Comparison of ENCODE assay signal across 25 cellular contexts in the genomic region with DNA sequence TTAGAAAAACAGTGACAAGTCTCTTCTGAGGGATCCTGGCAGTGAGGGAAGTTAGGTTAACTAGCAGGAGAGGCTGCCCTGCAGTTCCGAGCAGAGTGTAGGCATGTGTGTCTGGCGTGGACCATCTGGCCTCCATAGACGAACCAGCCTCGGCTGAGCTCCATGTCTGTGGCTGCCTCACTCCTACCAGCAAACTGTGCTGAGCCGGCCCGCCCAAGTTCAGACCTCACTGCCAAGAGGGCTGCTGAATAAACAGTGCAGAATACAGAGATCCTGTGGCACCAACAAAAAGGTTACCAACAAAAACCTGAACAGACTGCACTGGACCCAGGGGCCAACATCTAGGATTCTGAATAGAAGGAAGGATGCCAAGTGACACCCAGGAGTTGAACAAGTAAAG. TPM values are rescaled to one million over a fixed set of nuclear protein-coding genes. Genes with fewer than 3 reads are reported as not detected.
DNase-seq lines count a peak whose midpoint lies in the region; ATAC-seq and TF ChIP-seq lines count a peak whose summit lies in the region.
"Had no signal": no experiment of that assay in that cellular context is flagged by ENCODE, and none has a peak within 500 bp of the region (broad histone marks: within the 10 kb centered on the region; RNA-seq: fewer than 3 reads in every experiment).

No MANE protein-coding gene starts in this region.

- H3K9me3 Mint-ChIP-seq in CD8-positive, alpha-beta memory T cell: peaks cover 0 to 5% (median 0%) of the 10 kb centered on the region in 5 donors
- H3K9me3 Mint-ChIP-seq: central memory CD8-positive, alpha-beta T cell had no signal

- intact Hi-C loops in right lobe of liver (cut with DNase I): no loop called here
- intact Hi-C loops in stomach (cut with DNase I; ENCODE audit: low total_unique reads): no loop called here

- in situ Hi-C loops in GM23248 (cut with MboI): no loop called here

- POLR2A ChIA-PET in CD8-positive, alpha-beta memory T cell (lab: Charles Lee): no interaction called here

- H3F3A ChIP-seq in GM23248 (ENCODE audit: insufficient read depth): no peaks in the 10 kb centered on the region

- H3K27me3 ChIP-seq in GM23248 (replicated peaks; ENCODE audit: insufficient read depth) (no peaks in the 10 kb centered on the region), right lobe of liver (no peaks in the 10 kb centered on the region), stomach (no peaks in the 10 kb centered on the region)
- no peaks in the 10 kb centered on the region for H3K27me3 ChIP-seq in CD8-positive, alpha-beta memory T cell (ENCODE audit: insufficient read depth, low read length, poor library complexity, severe bottlenecking)
- H3K27me3 ChIP-seq: SJCRH30, spleen, thyroid gland had no signal

- H3K9me3 ChIP-seq in GM23248 (ENCODE audit: low read depth): no peaks in the 10 kb centered on the region
- H3K9me3 ChIP-seq in right lobe of liver: no peaks in the 10 kb centered on the region
- no peaks in the 10 kb centered on the region for H3K9me3 ChIP-seq in stomach
- no peaks in the 10 kb centered on the region for H3K9me3 ChIP-seq in CD8-positive, alpha-beta memory T cell (ENCODE audit: low read length)
- H3K9me3 ChIP-seq: SJCRH30, spleen, thyroid gland had no signal

- no peaks in the 10 kb centered on the region for H3K36me3 ChIP-seq in GM23248 (ENCODE audit: low read depth)
- no peaks in the 10 kb centered on the region for H3K36me3 ChIP-seq in right lobe of liver
- peaks cover 0 to 29% (median 22%) of the 10 kb centered on the region in 4 donors for H3K36me3 ChIP-seq in stomach
- no peaks in the 10 kb centered on the region for H3K36me3 ChIP-seq in CD8-positive, alpha-beta memory T cell (ENCODE audit: insufficient read depth, low read length)
- H3K36me3 ChIP-seq: SJCRH30, thyroid gland had no signal

- no peak for TF ChIP-seq POLR2A in right lobe of liver (IDR thresholded peaks at IDR 0.05)
- TF ChIP-seq POLR2A in stomach (IDR thresholded peaks at IDR 0.05): no peak

- no peak overlapping the region for H3K27ac ChIP-seq in GM23248
- H3K27ac ChIP-seq in caudate nucleus (ENCODE audit: low read depth, low read length): peak overlapping the region; percentile 20
- peak overlapping the region in 1 of 3 donors; percentile 24 for H3K27ac ChIP-seq in right lobe of liver
- peak overlapping the region in 4 of 5 donors; percentile 10 to 56 (median 38) for H3K27ac ChIP-seq in stomach
- H3K27ac ChIP-seq in CD8-positive, alpha-beta memory T cell (ENCODE audit: low read depth, low read length): no peak overlapping the region
- H3K27ac ChIP-seq: SJCRH30, spleen, thyroid gland had no signal

- no peak overlapping the region for H3K9ac ChIP-seq in GM23248

- TF ChIP-seq CTCF in right lobe of liver (IDR thresholded peaks at IDR 0.05) (no peak), stomach (IDR thresholded peaks at IDR 0.05) (no peak)

- H3K4me3 Mint-ChIP-seq in CD8-positive, alpha-beta memory T cell: peak overlapping the region in 1 of 7 donors; percentile 19
- H3K4me3 Mint-ChIP-seq: activated naive CD8-positive, alpha-beta T cell; activated T-helper 1 cell treated with anti-CD3 and anti-CD28 coated beads, Interleukin-12 subunit alpha, Interleukin-12 subunit beta, Interleukin-2, Interleukin-4 antibody, amounts not matched to agents 30 ng/mL and 10 ng/mL and 1 ng/mL, durations not matched to agents 14 hours and 24 hours and 36 hours; central memory CD8-positive, alpha-beta T cell had no signal

- no peak for TF ChIP-seq EP300 in stomach (IDR thresholded peaks at IDR 0.05)

- CTCF ChIA-PET in CD8-positive, alpha-beta memory T cell (lab: Charles Lee): no interaction called here

- H4K20me1 ChIP-seq in GM23248 (ENCODE audit: insufficient read depth): no peaks in the 10 kb centered on the region

- no peaks in the 10 kb centered on the region for H3K4me1 ChIP-seq in GM23248 (ENCODE audit: insufficient read depth)
- peaks cover 0 to 19% (median 3%) of the 10 kb centered on the region in 4 donors for H3K4me1 ChIP-seq in right lobe of liver
- peaks cover 7 to 16% (median 13%) of the 10 kb centered on the region in 4 donors for H3K4me1 ChIP-seq in stomach
- H3K4me1 ChIP-seq in CD8-positive, alpha-beta memory T cell (ENCODE audit: insufficient read depth, low read length): no peaks in the 10 kb centered on the region
- H3K4me1 ChIP-seq: SJCRH30 had no signal

- H3K36me3 Mint-ChIP-seq in CD8-positive, alpha-beta memory T cell: peaks cover 33 to 61% (median 36%) of the 10 kb centered on the region in 3 donors

- ATAC-seq in right lobe of liver: peak; percentile 90 to 98 (median 92)
- no peak for ATAC-seq in HG02759 (IDR thresholded peaks at IDR 0.05; ENCODE audit: unreplicated experiment)
- no peak for ATAC-seq in HG03039 (IDR thresholded peaks at IDR 0.05; ENCODE audit: unreplicated experiment)

- DNase-seq in GM23248 (peak; percentile 28), caudate nucleus (lab: John Stamatoyannopoulos, UW) (peak in 8 of 61 donors; percentile 4 to 36 (median 15)), right lobe of liver (peak; percentile 53 to 75 (median 66)), stomach (peak; percentile 52)
- no peak for DNase-seq in CD8-positive, alpha-beta memory T cell
- DNase-seq in activated naive CD4-positive, alpha-beta T cell treated with anti-CD3 and anti-CD28 coated beads, Interleukin-2, amount 50 U/mL, for 16 hours: no peak
- DNase-seq: activated CD4-positive, alpha-beta T cell treated with anti-CD3 and anti-CD28 coated beads for 48 hours; DND-41; foreskin melanocyte; KBM-7; MV-4-11; NCI-H1694; NCI-H748 treated with DMSO at 0.1 percent for 48 hours; OCI-M1; SJCRH30; spleen; stimulated activated CD4-positive, alpha-beta T cell treated with anti-CD3 and anti-CD28 coated beads, Interleukin-4, amount 100 ng/mL, for 1 hour; stimulated activated naive CD4-positive, alpha-beta T cell; T-helper 1 cell had no signal

- no peaks in the 10 kb centered on the region for H3K27me3 Mint-ChIP-seq in CD8-positive, alpha-beta memory T cell
- H3K27me3 Mint-ChIP-seq: activated naive CD8-positive, alpha-beta T cell; central memory CD8-positive, alpha-beta T cell had no signal

- H3K4me3 ChIP-seq in GM23248: no peak overlapping the region
- H3K4me3 ChIP-seq in right lobe of liver: no peak overlapping the region
- no peak overlapping the region for H3K4me3 ChIP-seq in stomach
- H3K4me3 ChIP-seq in CD8-positive, alpha-beta memory T cell (ENCODE audit: low read length): no peak overlapping the region
- H3K4me3 ChIP-seq: SJCRH30, spleen, thyroid gland had no signal

- no peak overlapping the region for H3K27ac Mint-ChIP-seq in CD8-positive, alpha-beta memory T cell
- H3K27ac Mint-ChIP-seq: activated naive CD8-positive, alpha-beta T cell; activated T-helper 1 cell treated with anti-CD3 and anti-CD28 coated beads, Interleukin-12 subunit alpha, Interleukin-12 subunit beta, Interleukin-2, Interleukin-4 antibody, amounts not matched to agents 30 ng/mL and 10 ng/mL and 1 ng/mL, durations not matched to agents 14 hours and 24 hours and 36 hours had no signal

- H3K9me2 ChIP-seq in GM23248 (ENCODE audit: insufficient read depth): no peaks in the 10 kb centered on the region

- no peak overlapping the region for H3K4me2 ChIP-seq in GM23248 (ENCODE audit: unreplicated experiment)

- no peaks in the 10 kb centered on the region for H3K79me2 ChIP-seq in GM23248 (ENCODE audit: insufficient read depth)

- H2AFZ ChIP-seq in GM23248: no peak overlapping the region

- WGBS in GM23248 (ENCODE audit: low coverage in 1 of 2, low lambda C conversion rate in 2 of 2, missing lambda C conversion rate in 2 of 2), 2 experiments: 31 to 44% methylated on average over 6 of the region's 6 CpGs
- WGBS in right lobe of liver (ENCODE audit: insufficient coverage, low coverage, low lambda C conversion rate, missing lambda C conversion rate): 59% methylated on average over 3 of the region's 6 CpGs
- 34 to 64% (median 38%) methylated on average over 6 of the region's 6 CpGs for WGBS in stomach, 5 donors

- peaks cover 0 to 5% (median 0%) of the 10 kb centered on the region in 3 donors for H3K4me1 Mint-ChIP-seq in CD8-positive, alpha-beta memory T cell
- H3K4me1 Mint-ChIP-seq: central memory CD8-positive, alpha-beta T cell had no signal

RNA-seq across cellular contexts. Expression of gene INO80C, which starts 27.3 kb away (rescaled TPM):
- 0.97 and 2.3 TPM in 2 replicates for total RNA-seq in GM23248 (2014; rRNA removed; shearing (Covaris generic))
- polyA plus RNA-seq in GM23248 (2016; fragmentation: Nextera tagmentation; extraction: Ambion mirVana) (9.0 and 9.4 TPM in 2 replicates), stomach (10 to 100 TPM; 29.6 to 66.7 (median 35.9) TPM)
- total RNA-seq in right lobe of liver (10 to 100 TPM in 3 of 6 experiments, 1 to 10 TPM in 3; 6.4 to 12.7 (median 9.7) TPM), stomach (10 to 100 TPM in 3 of 5 donors, 1 to 10 TPM in 1, not detected in 1; 8.7 to 54.3 (median 12.7) TPM)
- total RNA-seq in CD8-positive, alpha-beta memory T cell: 10 to 100 TPM; 27.0 to 28.5 TPM
- polyA plus RNA-seq in CD8-positive, alpha-beta memory T cell: 16.6 TPM

Comparison
In these comparisons a context has a peak if more than half of its experiments do, and no peak if none do; other contexts are left out.
1. DNase-seq: peak in GM23248 (single experiment), right lobe of liver (3 of 3) and stomach (single experiment); none in CD8-positive, alpha-beta memory T cell (0 of 5) and activated naive CD4-positive, alpha-beta T cell treated with anti-CD3 and anti-CD28 coated beads, Interleukin-2, amount 50 U/mL, for 16 hours (single experiment).
2. H3K27ac ChIP-seq: peak in caudate nucleus (single experiment) and stomach (4 of 5); none in GM23248 (single experiment) and CD8-positive, alpha-beta memory T cell (single experiment).
3. ATAC-seq: peak in right lobe of liver (4 of 4); none in HG02759 (single experiment) and HG03039 (single experiment).